37 cellular contexts compared by ENCODE assay signal in the genomic region with DNA sequence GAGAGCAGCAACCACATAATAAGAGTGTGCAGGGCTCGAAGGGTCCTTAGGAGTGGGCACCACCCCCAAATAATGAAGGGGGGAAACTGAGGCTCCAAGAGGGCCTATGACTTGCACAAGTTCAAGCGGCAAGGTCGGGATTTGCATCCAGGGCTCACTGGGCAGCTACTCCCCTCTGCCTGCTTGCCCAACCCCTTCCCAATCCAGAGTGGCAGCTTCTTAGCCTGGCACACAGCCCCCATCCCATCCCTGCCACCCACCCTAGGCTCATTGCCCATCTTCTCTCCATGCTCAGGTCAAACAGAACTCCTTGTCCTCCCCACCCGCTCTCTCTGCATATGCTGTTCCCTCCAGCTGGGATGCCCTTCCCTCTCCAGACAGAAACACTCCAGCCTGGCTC. TPM values are rescaled to one million over a fixed set of nuclear protein-coding genes. Genes with fewer than 3 reads are reported as not detected.
"Had no signal": no experiment of that assay in that cellular context is flagged by ENCODE, and none has a peak within 500 bp of the region (broad histone marks: within the 10 kb centered on the region; RNA-seq: fewer than 3 reads in every experiment).

No MANE protein-coding gene starts in this region.

- H3K27ac Mint-ChIP-seq: activated B cell treated with CpG ODN at 0.5 μM for 24 hours; activated CD4-positive, alpha-beta memory T cell treated with anti-CD3 and anti-CD28 coated beads for 36 hours; activated CD4-positive, alpha-beta T cell treated with anti-CD3 and anti-CD28 coated beads, Interleukin-2, amount 10 ng/mL, durations not matched to agents 24 days and 14 days; activated CD8-positive, alpha-beta memory T cell treated with anti-CD3 and anti-CD28 coated beads, Interleukin-2, amount 10 ng/mL, durations not matched to agents 7 days and 5 days; activated CD8-positive, alpha-beta T cell treated with anti-CD3 and anti-CD28 coated beads for 36 hours; activated naive CD4-positive, alpha-beta T cell treated with anti-CD3 and anti-CD28 coated beads, Interleukin-2, amount 10 ng/mL, durations not matched to agents 7 days and 5 days; activated naive CD4-positive, alpha-beta T cell treated with anti-CD3 and anti-CD28 coated beads, Interleukin-2, amount 50 U/mL, for 24 hours; activated naive CD8-positive, alpha-beta T cell; activated naive CD8-positive, alpha-beta T cell treated with anti-CD3 and anti-CD28 coated beads, Interleukin-2, amount 10 ng/mL, durations not matched to agents 7 days and 5 days; activated naive CD8-positive, alpha-beta T cell treated with anti-CD3 and anti-CD28 coated beads, Interleukin-2, amount 50 U/mL, for 24 hours; activated T-cell treated with anti-CD3 and anti-CD28 coated beads, Interleukin-2, amount 50 U/mL, for 24 hours; activated T-helper 2 cell treated with anti-CD3 and anti-CD28 coated beads, Interferon-gamma antibody, Interleukin-2, Interleukin-4, amounts not matched to agents 10 μg/mL and 5 μg/mL and 100 μg/mL, durations not matched to agents 14 hours and 24 hours and 36 hours; brain; T-helper 1 cell treated with Interleukin-12 subunit alpha and Interleukin-12 subunit beta and Interleukin-4 antibody, amounts not matched to agents 30 μg/mL and 1 μg/mL, for 36 hours; T-helper 2 cell treated with Interferon-gamma antibody and Interleukin-4, amounts not matched to agents 5 μg/mL and 100 μg/mL, for 36 hours had no signal

- H3K27me3 Mint-ChIP-seq: activated naive CD4-positive, alpha-beta T cell treated with anti-CD3 and anti-CD28 coated beads, Interleukin-2, amount 50 U/mL, for 24 hours; activated naive CD8-positive, alpha-beta T cell had no signal

- H3K27me3 ChIP-seq: ascending aorta, cardiac muscle cell had no signal

- H3K27ac ChIP-seq: ascending aorta, cardiac muscle cell, VCaP had no signal

- H3K4me1 Mint-ChIP-seq: activated B cell treated with CpG ODN at 0.5 μM for 24 hours; activated CD4-positive, alpha-beta T cell treated with anti-CD3 and anti-CD28 coated beads, Interleukin-2, amount 10 ng/mL, durations not matched to agents 24 days and 14 days; activated CD8-positive, alpha-beta memory T cell treated with anti-CD3 and anti-CD28 coated beads, Interleukin-2, amount 10 ng/mL, durations not matched to agents 7 days and 5 days; activated naive CD4-positive, alpha-beta T cell treated with anti-CD3 and anti-CD28 coated beads, Interleukin-2, amount 10 ng/mL, durations not matched to agents 7 days and 5 days; activated naive CD4-positive, alpha-beta T cell treated with anti-CD3 and anti-CD28 coated beads, Interleukin-2, amount 50 U/mL, for 24 hours; activated naive CD8-positive, alpha-beta T cell treated with anti-CD3 and anti-CD28 coated beads, Interleukin-2, amount 10 ng/mL, durations not matched to agents 7 days and 5 days; activated naive CD8-positive, alpha-beta T cell treated with anti-CD3 and anti-CD28 coated beads, Interleukin-2, amount 50 U/mL, for 24 hours; central memory CD8-positive, alpha-beta T cell had no signal

- H3K4me3 Mint-ChIP-seq: activated B cell treated with CpG ODN at 0.5 μM for 24 hours; activated CD4-positive, alpha-beta memory T cell treated with anti-CD3 and anti-CD28 coated beads for 36 hours; activated CD4-positive, alpha-beta T cell treated with anti-CD3 and anti-CD28 coated beads, Interleukin-2, amount 10 ng/mL, durations not matched to agents 24 days and 14 days; activated CD8-positive, alpha-beta memory T cell treated with anti-CD3 and anti-CD28 coated beads, Interleukin-2, amount 10 ng/mL, durations not matched to agents 7 days and 5 days; activated CD8-positive, alpha-beta T cell treated with anti-CD3 and anti-CD28 coated beads for 36 hours; activated naive CD4-positive, alpha-beta T cell treated with anti-CD3 and anti-CD28 coated beads, Interleukin-2, amount 10 ng/mL, durations not matched to agents 7 days and 5 days; activated naive CD4-positive, alpha-beta T cell treated with anti-CD3 and anti-CD28 coated beads, Interleukin-2, amount 50 U/mL, for 24 hours; activated naive CD8-positive, alpha-beta T cell; activated naive CD8-positive, alpha-beta T cell treated with anti-CD3 and anti-CD28 coated beads, Interleukin-2, amount 10 ng/mL, durations not matched to agents 7 days and 5 days; activated naive CD8-positive, alpha-beta T cell treated with anti-CD3 and anti-CD28 coated beads, Interleukin-2, amount 50 U/mL, for 24 hours; activated T-cell treated with anti-CD3 and anti-CD28 coated beads, Interleukin-2, amount 50 U/mL, for 24 hours; brain; central memory CD8-positive, alpha-beta T cell; T-helper 1 cell treated with Interleukin-12 subunit alpha and Interleukin-12 subunit beta and Interleukin-4 antibody, amounts not matched to agents 30 μg/mL and 1 μg/mL, for 36 hours; T-helper 2 cell treated with Interferon-gamma antibody and Interleukin-4, amounts not matched to agents 5 μg/mL and 100 μg/mL, for 36 hours had no signal

- H3K36me3 ChIP-seq: ascending aorta, cardiac muscle cell had no signal

- H3K4me3 ChIP-seq: ascending aorta, cardiac muscle cell had no signal

- H3K9me3 ChIP-seq: ascending aorta had no signal

- H3K36me3 Mint-ChIP-seq: activated CD4-positive, alpha-beta memory T cell treated with anti-CD3 and anti-CD28 coated beads for 36 hours; activated CD8-positive, alpha-beta memory T cell treated with anti-CD3 and anti-CD28 coated beads, Interleukin-2, amount 10 ng/mL, durations not matched to agents 7 days and 5 days; activated naive CD4-positive, alpha-beta T cell treated with anti-CD3 and anti-CD28 coated beads, Interleukin-2, amount 10 ng/mL, durations not matched to agents 7 days and 5 days; activated naive CD4-positive, alpha-beta T cell treated with anti-CD3 and anti-CD28 coated beads, Interleukin-2, amount 50 U/mL, for 24 hours; activated naive CD8-positive, alpha-beta T cell; activated naive CD8-positive, alpha-beta T cell treated with anti-CD3 and anti-CD28 coated beads, Interleukin-2, amount 10 ng/mL, durations not matched to agents 7 days and 5 days; brain had no signal

- ATAC-seq: activated CD8-positive, alpha-beta memory T cell treated with anti-CD3 and anti-CD28 coated beads, Interleukin-2, amount 10 ng/mL, durations not matched to agents 7 days and 5 days; activated CD8-positive, alpha-beta T cell treated with anti-CD3 and anti-CD28 coated beads for 36 hours; activated naive CD8-positive, alpha-beta T cell treated with anti-CD3 and anti-CD28 coated beads, Interleukin-2, amount 50 U/mL, for 24 hours had no signal

- H3K9me3 Mint-ChIP-seq: activated B cell treated with CpG ODN at 0.5 μM for 24 hours; activated CD4-positive, alpha-beta memory T cell treated with anti-CD3 and anti-CD28 coated beads for 36 hours; activated CD4-positive, alpha-beta T cell treated with anti-CD3 and anti-CD28 coated beads, Interleukin-2, amount 10 ng/mL, durations not matched to agents 24 days and 14 days; activated CD8-positive, alpha-beta T cell treated with anti-CD3 and anti-CD28 coated beads for 36 hours; activated naive CD4-positive, alpha-beta T cell treated with anti-CD3 and anti-CD28 coated beads, Interleukin-2, amount 10 ng/mL, durations not matched to agents 7 days and 5 days; activated naive CD4-positive, alpha-beta T cell treated with anti-CD3 and anti-CD28 coated beads, Interleukin-2, amount 50 U/mL, for 24 hours; activated naive CD8-positive, alpha-beta T cell treated with anti-CD3 and anti-CD28 coated beads, Interleukin-2, amount 10 ng/mL, durations not matched to agents 7 days and 5 days; activated naive CD8-positive, alpha-beta T cell treated with anti-CD3 and anti-CD28 coated beads, Interleukin-2, amount 50 U/mL, for 24 hours; activated T-cell treated with anti-CD3 and anti-CD28 coated beads, Interleukin-2, amount 50 U/mL, for 24 hours; activated T-helper 2 cell treated with anti-CD3 and anti-CD28 coated beads, Interferon-gamma antibody, Interleukin-2, Interleukin-4, amounts not matched to agents 10 μg/mL and 5 μg/mL and 100 μg/mL, durations not matched to agents 14 hours and 24 hours and 36 hours; brain; central memory CD8-positive, alpha-beta T cell; T-helper 1 cell treated with Interleukin-12 subunit alpha and Interleukin-12 subunit beta and Interleukin-4 antibody, amounts not matched to agents 30 μg/mL and 1 μg/mL, for 36 hours; T-helper 2 cell treated with Interferon-gamma antibody and Interleukin-4, amounts not matched to agents 5 μg/mL and 100 μg/mL, for 36 hours had no signal

- DNase-seq: activated B cell treated with CpG ODN at 0.5 μM for 24 hours; activated CD4-positive, alpha-beta memory T cell treated with anti-CD3 and anti-CD28 coated beads for 36 hours; activated CD4-positive, alpha-beta T cell treated with anti-CD3 and anti-CD28 coated beads for 4 hours; activated CD4-positive, alpha-beta T cell treated with anti-CD3 and anti-CD28 coated beads, Interleukin-2, amount 10 ng/mL, durations not matched to agents 24 days and 14 days; activated CD4-positive, alpha-beta T cell treated with anti-CD3 and anti-CD28 coated beads, Interleukin-2, amount 50 U/mL, for 1 hour; activated CD4-positive, alpha-beta T cell treated with anti-CD3 and anti-CD28 coated beads, Interleukin-2, amount 50 U/mL, for 4 hours; activated CD4-positive, CD25-positive, alpha-beta regulatory T cell treated with anti-CD3 and anti-CD28 coated beads, Interleukin-2, amount 50 U/mL, for 72 hours; activated CD8-positive, alpha-beta memory T cell treated with anti-CD3 and anti-CD28 coated beads, Interleukin-2, amount 10 ng/mL, durations not matched to agents 7 days and 5 days; activated CD8-positive, alpha-beta memory T cell treated with anti-CD3 and anti-CD28 coated beads, Interleukin-2, amount 50 U/mL, for 48 hours; activated CD8-positive, alpha-beta T cell treated with anti-CD3 and anti-CD28 coated beads for 36 hours; activated effector memory CD4-positive, alpha-beta T cell treated with Interleukin-2 at 50 U/mL for 16 hours; activated gamma-delta T cell; activated naive CD4-positive, alpha-beta T cell treated with anti-CD3 and anti-CD28 coated beads, Interleukin-2, amount 10 ng/mL, durations not matched to agents 7 days and 5 days; activated naive CD4-positive, alpha-beta T cell treated with Interleukin-2 at 50 U/mL for 16 hours; activated naive CD8-positive, alpha-beta T cell treated with anti-CD3 and anti-CD28 coated beads, Interleukin-2, amount 10 ng/mL, durations not matched to agents 7 days and 5 days; activated naive CD8-positive, alpha-beta T cell treated with anti-CD3 and anti-CD28 coated beads, Interleukin-2, amount 50 U/mL, for 24 hours; activated T-cell treated with anti-CD3 and anti-CD28 coated beads, Interleukin-2, amount 50 U/mL, for 24 hours; activated T-cell treated with anti-CD3 and anti-CD28 coated beads, Interleukin-2, amount 50 U/mL, for 48 hours; amygdala; anterior cingulate cortex; caudate nucleus; cerebellar nuclear complex; T-helper 1 cell; T-helper 2 cell; T-helper 9 cell had no signal

- H3K4me1 ChIP-seq: ascending aorta had no signal

RNA-seq across cellular contexts. Expression of a gene that starts 2.4 kb away (rescaled TPM):
- total RNA-seq: activated B cell treated with CpG ODN at 0.5 μM for 24 hours; activated CD4-positive, alpha-beta memory T cell treated with anti-CD3 and anti-CD28 coated beads for 36 hours; activated CD4-positive, alpha-beta T cell treated with anti-CD3 and anti-CD28 coated beads, Interleukin-2, amount 10 ng/mL, durations not matched to agents 24 days and 14 days; activated CD8-positive, alpha-beta memory T cell treated with anti-CD3 and anti-CD28 coated beads, Interleukin-2, amount 10 ng/mL, durations not matched to agents 7 days and 5 days; activated CD8-positive, alpha-beta T cell treated with anti-CD3 and anti-CD28 coated beads for 36 hours; activated naive CD8-positive, alpha-beta T cell treated with anti-CD3 and anti-CD28 coated beads, Interleukin-2, amount 10 ng/mL, durations not matched to agents 7 days and 5 days; activated T-helper 2 cell treated with anti-CD3 and anti-CD28 coated beads, Interferon-gamma antibody, Interleukin-2, Interleukin-4, amounts not matched to agents 10 μg/mL and 5 μg/mL and 100 μg/mL, durations not matched to agents 14 hours and 24 hours and 36 hours; ascending aorta; bronchial epithelial cell had no signal
- polyA plus RNA-seq: adipose tissue, cardiac muscle cell had no signal
